10 cellular contexts compared by ENCODE assay signal in the genomic region with DNA sequence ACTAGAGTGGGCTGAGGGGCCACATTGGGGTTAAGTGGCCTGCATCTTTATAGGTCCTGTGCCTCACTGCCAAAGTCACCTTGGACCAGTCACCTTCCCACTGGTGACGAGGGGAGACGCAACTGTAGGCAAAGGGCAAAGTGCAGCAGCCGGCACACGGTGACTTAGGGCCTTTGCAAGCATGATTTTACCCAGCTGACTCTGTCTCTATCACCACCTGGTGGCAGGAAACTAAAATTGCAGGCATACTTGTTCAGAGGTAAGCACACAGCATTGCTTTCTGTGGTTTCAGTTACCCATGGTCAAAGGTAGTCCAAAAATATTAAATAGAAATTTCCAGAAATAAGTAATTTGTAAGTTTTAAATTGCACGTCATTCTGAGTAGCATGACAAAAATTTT.
DNase-seq lines count a peak whose midpoint lies in the region; ATAC-seq and TF ChIP-seq lines count a peak whose summit lies in the region.
"Had no signal": no experiment of that assay in that cellular context is flagged by ENCODE, and none has a peak within 500 bp of the region (broad histone marks: within the 10 kb centered on the region; RNA-seq: fewer than 3 reads in every experiment).

No MANE protein-coding gene starts in this region.

- H3K4me3 Mint-ChIP-seq in WTC11: no peak overlapping the region
- H3K4me3 Mint-ChIP-seq: activated naive CD4-positive, alpha-beta T cell treated with anti-CD3 and anti-CD28 coated beads, Interleukin-2, amount 10 ng/mL, durations not matched to agents 7 days and 5 days had no signal

- no peak overlapping the region for H3K27ac Mint-ChIP-seq in WTC11
- H3K27ac Mint-ChIP-seq: activated naive CD4-positive, alpha-beta T cell treated with anti-CD3 and anti-CD28 coated beads, Interleukin-2, amount 10 ng/mL, durations not matched to agents 7 days and 5 days had no signal

- H3K27me3 Mint-ChIP-seq in WTC11 (ENCODE audit: low read depth): no peaks in the 10 kb centered on the region; the same call in 1 of the 2 replicates
- H3K27me3 Mint-ChIP-seq: activated naive CD4-positive, alpha-beta T cell treated with anti-CD3 and anti-CD28 coated beads, Interleukin-2, amount 10 ng/mL, durations not matched to agents 7 days and 5 days had no signal

- peak; percentile 20 for TF ChIP-seq RAD21 in Ishikawa (IDR thresholded peaks at IDR 0.05; ENCODE audit: low read depth)

- H3K18ac ChIP-seq in mesendoderm (ENCODE audit: low read length): no peak overlapping the region

- peak; percentile 73 for ATAC-seq in WTC11
- no peak for ATAC-seq in GM21447 (IDR thresholded peaks at IDR 0.05; ENCODE audit: unreplicated experiment)

- POLR2A ChIA-PET in WTC11 (lab: Charles Lee) (no interaction called here), GM10248 (lab: Yijun Ruan, JAX) (no interaction called here)

- H3K4me2 ChIP-seq in mesendoderm (ENCODE audit: low read length): no peak overlapping the region

- H3K4me1 Mint-ChIP-seq in WTC11: no peaks in the 10 kb centered on the region
- H3K4me1 Mint-ChIP-seq: activated naive CD4-positive, alpha-beta T cell treated with anti-CD3 and anti-CD28 coated beads, Interleukin-2, amount 10 ng/mL, durations not matched to agents 7 days and 5 days had no signal

- TF ChIP-seq EP300 in Ishikawa (IDR thresholded peaks at IDR 0.05; ENCODE audit: borderline replicate concordance): no peak

- CTCF ChIA-PET in WTC11 (lab: Charles Lee): interaction anchor here (0.6 to 1.3 kb wide), 2 partner anchors 87 to 255 kb away, joined by 3 to 5 read pairs; no protein-coding TSS in a partner anchor
- CTCF ChIA-PET in GM10248 (lab: Yijun Ruan, JAX): no interaction called here

- H2BK5ac ChIP-seq in mesendoderm (ENCODE audit: low read length): no peak overlapping the region

- H3K27ac ChIP-seq in mesendoderm (ENCODE audit: low read depth, low read length): no peak overlapping the region
- H3K27ac ChIP-seq: esophagus squamous epithelium had no signal

- H3K9ac ChIP-seq in mesendoderm (ENCODE audit: low read length): no peak overlapping the region

- H3K23ac ChIP-seq in mesendoderm (ENCODE audit: low read length): no peak overlapping the region

- H2AK5ac ChIP-seq in mesendoderm (ENCODE audit: low read length): no peak overlapping the region

- no peaks in the 10 kb centered on the region for H3K79me1 ChIP-seq in mesendoderm (ENCODE audit: low read length)

- H3K79me2 ChIP-seq in mesendoderm (ENCODE audit: control insufficient read depth, insufficient read depth, low read length): no peaks in the 10 kb centered on the region

- intact Hi-C loops in head of caudate nucleus (cut with DNase I): no loop called here

- no peaks in the 10 kb centered on the region for H3K36me3 ChIP-seq in mesendoderm (ENCODE audit: control insufficient read depth, insufficient read depth, low read length)
- H3K36me3 ChIP-seq: esophagus squamous epithelium had no signal

- H3K56ac ChIP-seq in mesendoderm (ENCODE audit: low read length): no peak overlapping the region

- no peak overlapping the region for H3K4me3 ChIP-seq in mesendoderm (ENCODE audit: low read length)
- H3K4me3 ChIP-seq: esophagus squamous epithelium had no signal

- H2BK120ac ChIP-seq in mesendoderm (ENCODE audit: low read depth, low read length): no peak overlapping the region

- no peaks in the 10 kb centered on the region for H3K27me3 ChIP-seq in mesendoderm (ENCODE audit: insufficient read depth, low read length, poor library complexity)
- H3K27me3 ChIP-seq: esophagus squamous epithelium had no signal

- H4K5ac ChIP-seq in mesendoderm (ENCODE audit: low read length): no peak overlapping the region

- H3K9me3 Mint-ChIP-seq in WTC11: peaks cover 26% of the 10 kb centered on the region

- H3K4ac ChIP-seq in mesendoderm (ENCODE audit: low read depth, low read length): no peak overlapping the region

- H4K8ac ChIP-seq in mesendoderm (ENCODE audit: low read depth, low read length): no peak overlapping the region

- peaks cover 26% of the 10 kb centered on the region for H3K36me3 Mint-ChIP-seq in WTC11
- H3K36me3 Mint-ChIP-seq: activated naive CD4-positive, alpha-beta T cell treated with anti-CD3 and anti-CD28 coated beads, Interleukin-2, amount 10 ng/mL, durations not matched to agents 7 days and 5 days had no signal

- TF ChIP-seq CTCF in WTC11 (IDR thresholded peaks at IDR 0.05) (peak; percentile 77), GM10248 (IDR thresholded peaks at IDR 0.05; ENCODE audit: control extremely low read depth, extremely low read depth, low read depth, missing control alignments) (no peak)

- H2BK15ac ChIP-seq in mesendoderm (replicated peaks; ENCODE audit: low read depth): no peak overlapping the region

- no CpG with 5 or more reads among the region's 5 CpGs for WGBS in mesendoderm (ENCODE audit: extremely low coverage, insufficient coverage, low lambda C conversion rate)

- DNase-seq in NCI-H2171 treated with DMSO at 0.1 percent for 48 hours (lab: John Stamatoyannopoulos, UW) (peak; percentile 27), NCI-H2171 (lab: John Stamatoyannopoulos, UW) (no peak), WTC11 (ENCODE audit: low spot score) (no peak), mesendoderm (peak; percentile 77), head of caudate nucleus (no peak), GM10248 (ENCODE audit: extremely low spot score) (no peak)
- DNase-seq: activated naive CD4-positive, alpha-beta T cell treated with anti-CD3 and anti-CD28 coated beads, Interleukin-2, amount 10 ng/mL, durations not matched to agents 7 days and 5 days; esophagus squamous epithelium had no signal

- no peaks in the 10 kb centered on the region for H3K4me1 ChIP-seq in mesendoderm (ENCODE audit: control insufficient read depth, low read depth, low read length)
- H3K4me1 ChIP-seq: esophagus squamous epithelium had no signal

TF ChIP-seq in Ishikawa, 13 proteins besides CTCF, POLR2A, EP300 and RAD21 (continues in another document):
- TF ChIP-seq CEBPB (IDR thresholded peaks at IDR 0.05): no peak
- TF ChIP-seq TEAD4 (IDR thresholded peaks at IDR 0.05): no peak
- TF ChIP-seq TAF1 (IDR thresholded peaks at IDR 0.05; ENCODE audit: low read depth): no peak
- no peak for TF ChIP-seq EGR1 (IDR thresholded peaks at IDR 0.05)
- TF ChIP-seq, protein P1, sequence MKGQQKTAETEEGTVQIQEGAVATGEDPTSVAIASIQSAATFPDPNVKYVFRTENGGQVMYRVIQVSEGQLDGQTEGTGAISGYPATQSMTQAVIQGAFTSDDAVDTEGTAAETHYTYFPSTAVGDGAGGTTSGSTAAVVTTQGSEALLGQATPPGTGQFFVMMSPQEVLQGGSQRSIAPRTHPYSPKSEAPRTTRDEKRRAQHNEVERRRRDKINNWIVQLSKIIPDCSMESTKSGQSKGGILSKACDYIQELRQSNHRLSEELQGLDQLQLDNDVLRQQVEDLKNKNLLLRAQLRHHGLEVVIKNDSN (IDR thresholded peaks at IDR 0.05): no peak
- no peak for TF ChIP-seq YY1 (IDR thresholded peaks at IDR 0.05; ENCODE audit: low read depth)
- TF ChIP-seq NFIC (IDR thresholded peaks at IDR 0.05): no peak
- TF ChIP-seq ZBTB7A (IDR thresholded peaks at IDR 0.05; ENCODE audit: low read depth): no peak
- TF ChIP-seq, protein P2, sequence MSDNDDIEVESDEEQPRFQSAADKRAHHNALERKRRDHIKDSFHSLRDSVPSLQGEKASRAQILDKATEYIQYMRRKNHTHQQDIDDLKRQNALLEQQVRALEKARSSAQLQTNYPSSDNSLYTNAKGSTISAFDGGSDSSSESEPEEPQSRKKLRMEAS (IDR thresholded peaks at IDR 0.05): no peak

TF ChIP-seq in WTC11, 78 proteins besides CTCF, POLR2A, EP300 and RAD21:
- TF ChIP-seq CREM (CRISPR knock-in tag; IDR thresholded peaks at IDR 0.05): no peak
- TF ChIP-seq, protein P3, sequence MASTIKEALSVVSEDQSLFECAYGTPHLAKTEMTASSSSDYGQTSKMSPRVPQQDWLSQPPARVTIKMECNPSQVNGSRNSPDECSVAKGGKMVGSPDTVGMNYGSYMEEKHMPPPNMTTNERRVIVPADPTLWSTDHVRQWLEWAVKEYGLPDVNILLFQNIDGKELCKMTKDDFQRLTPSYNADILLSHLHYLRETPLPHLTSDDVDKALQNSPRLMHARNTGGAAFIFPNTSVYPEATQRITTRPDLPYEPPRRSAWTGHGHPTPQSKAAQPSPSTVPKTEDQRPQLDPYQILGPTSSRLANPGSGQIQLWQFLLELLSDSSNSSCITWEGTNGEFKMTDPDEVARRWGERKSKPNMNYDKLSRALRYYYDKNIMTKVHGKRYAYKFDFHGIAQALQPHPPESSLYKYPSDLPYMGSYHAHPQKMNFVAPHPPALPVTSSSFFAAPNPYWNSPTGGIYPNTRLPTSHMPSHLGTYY (CRISPR knock-in tag; IDR thresholded peaks at IDR 0.05): no peak
- no peak for TF ChIP-seq ELF4 (CRISPR knock-in tag; IDR thresholded peaks at IDR 0.05; ENCODE audit: low read depth)
- no peak for TF ChIP-seq KAT7 (CRISPR knock-in tag; IDR thresholded peaks at IDR 0.05; ENCODE audit: borderline replicate concordance)
- no peak for TF ChIP-seq ATF1 (CRISPR knock-in tag; IDR thresholded peaks at IDR 0.05)

Comparison
In these comparisons a context has a peak if more than half of its experiments do, and no peak if none do; other contexts are left out.
1. DNase-seq: peak in NCI-H2171 treated with DMSO at 0.1 percent for 48 hours (single experiment) and mesendoderm (single experiment); none in NCI-H2171 (single experiment), WTC11 (single experiment), head of caudate nucleus (0 of 42) and GM10248 (single experiment).